ENCODE assay signal across 1 cellular context in the genomic region with DNA sequence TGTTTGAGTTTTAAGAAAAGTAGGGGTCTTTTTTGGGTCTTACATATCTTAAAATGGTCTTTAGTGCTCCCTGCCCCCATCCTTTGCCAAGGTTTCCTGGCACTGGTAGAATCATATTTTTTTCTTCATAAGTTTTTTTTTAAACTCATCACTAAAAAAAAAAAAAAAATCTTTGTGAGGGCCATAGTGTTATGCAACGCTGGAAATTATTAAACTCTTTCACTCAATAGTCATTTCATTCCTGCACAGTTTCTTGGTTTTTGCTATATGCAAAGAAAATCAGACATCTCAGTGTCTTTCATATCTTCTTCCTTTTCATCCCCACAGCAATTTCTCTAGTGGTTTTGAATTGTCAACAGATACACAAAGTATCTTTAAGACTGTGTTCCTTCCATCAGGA.
TF ChIP-seq lines count a peak whose summit lies in the region.

No MANE protein-coding gene starts in this region.

TF ChIP-seq in GM12878, 131 proteins besides CTCF, POLR2A, EP300 and RAD21 (continued from another document):
- peak; percentile 3; the same call in 1 of the 2 replicates for TF ChIP-seq SMC3 (IDR thresholded peaks at IDR 0.05; ENCODE audit: borderline replicate concordance, low read length)
- TF ChIP-seq ZNF384 (IDR thresholded peaks at IDR 0.05; ENCODE audit: borderline replicate concordance, low read depth, low read length) = peak; percentile 76
- TF ChIP-seq RUNX3 (IDR thresholded peaks at IDR 0.05; ENCODE audit: low read length) = no peak
- TF ChIP-seq PBX3 (IDR thresholded peaks at IDR 0.05; ENCODE audit: insufficient replicate concordance, low read depth, low read length) = no peak
- no peak for TF ChIP-seq TARDBP (IDR thresholded peaks at IDR 0.05; ENCODE audit: borderline replicate concordance)
- peak; percentile 48; the same call in 1 of the 3 replicates for TF ChIP-seq POU2F2 (IDR thresholded peaks at IDR 0.05; ENCODE audit: borderline replicate concordance, low read depth, low read length)
- TF ChIP-seq CREM (IDR thresholded peaks at IDR 0.05; ENCODE audit: low read depth) = no peak
